Comparison of ENCODE assay signal across 33 cellular contexts in the genomic region with DNA sequence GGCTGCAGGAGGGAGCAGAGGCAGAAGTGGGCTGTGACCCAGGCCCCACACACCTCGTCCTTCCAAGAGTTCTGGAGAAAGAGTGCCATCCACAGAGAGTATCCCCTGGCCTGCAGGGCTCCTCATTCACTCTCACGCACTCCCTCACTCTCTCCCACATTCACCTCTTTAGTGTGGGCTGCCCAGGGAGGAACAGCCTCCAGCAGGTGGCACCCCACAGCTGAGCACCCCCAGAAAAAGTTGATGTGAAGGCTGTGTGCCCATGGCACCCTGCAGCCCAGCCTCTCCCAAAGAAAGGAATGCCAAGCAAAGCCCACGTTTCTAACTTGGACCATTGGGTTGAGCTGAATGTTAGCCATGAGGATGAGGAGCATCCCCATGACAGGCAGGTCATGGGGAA. TPM values are rescaled to one million over a fixed set of nuclear protein-coding genes. Genes with fewer than 3 reads are reported as not detected.
DNase-seq lines count a peak whose midpoint lies in the region; ATAC-seq, FAIRE-seq and TF ChIP-seq lines count a peak whose summit lies in the region.
"Had no signal": no experiment of that assay in that cellular context is flagged by ENCODE, and none has a peak within 500 bp of the region (broad histone marks: within the 10 kb centered on the region; RNA-seq: fewer than 3 reads in every experiment).

No MANE protein-coding gene starts in this region.

- no peak for TF ChIP-seq EP300 in GM12878 (IDR thresholded peaks at IDR 0.05; ENCODE audit: borderline replicate concordance in 1 of 2, control insufficient read depth in 1 of 2, low read depth in 2 of 2, low read length in 2 of 2)

- H3K4me3 ChIP-seq in GM23338 (no peak overlapping the region), GM12878 (no peak overlapping the region)
- H3K4me3 ChIP-seq: esophagus squamous epithelium, heart right ventricle, neural progenitor cell, PC-9, tibial nerve had no signal

- POLR2A ChIA-PET in GM10248 (lab: Yijun Ruan, JAX) (no interaction called here), GM12878 (lab: Charles Lee) (no interaction called here)

- H3K36me3 ChIP-seq in GM23338 (ENCODE audit: insufficient read depth): no peaks in the 10 kb centered on the region
- no peaks in the 10 kb centered on the region for H3K36me3 ChIP-seq in GM12878 (ENCODE audit: control insufficient read depth in 2 of 2, insufficient read depth in 2 of 2, low read length in 1 of 2)
- H3K36me3 ChIP-seq: esophagus squamous epithelium, heart right ventricle, neural progenitor cell, tibial nerve had no signal

- H3K27ac ChIP-seq in GM23338 (ENCODE audit: low read depth): no peak overlapping the region
- H3K27ac ChIP-seq in GM12878 (ENCODE audit: control insufficient read depth, insufficient read depth): no peak overlapping the region
- H3K27ac ChIP-seq: esophagus squamous epithelium, heart right ventricle, HL-60, KMS-11, neural progenitor cell, PC-9, tibial nerve had no signal

- H3K79me2 ChIP-seq in GM23338 (replicated peaks; ENCODE audit: insufficient read depth): no peaks in the 10 kb centered on the region
- H3K79me2 ChIP-seq in GM12878 (ENCODE audit: control insufficient read depth, insufficient read depth, low read length): no peaks in the 10 kb centered on the region

- peak; percentile 17 for TF ChIP-seq CTCF in GM10248 (IDR thresholded peaks at IDR 0.05; ENCODE audit: control extremely low read depth, extremely low read depth, low read depth, missing control alignments)
- peak; percentile 33 to 51 for TF ChIP-seq CTCF in GM23338 (conservative IDR thresholded peaks at IDR 0.05; ENCODE audit: low read depth in 2 of 2)
- TF ChIP-seq CTCF in GM12878 (IDR thresholded peaks at IDR 0.05 in 2 of 3, conservative IDR thresholded peaks at IDR 0.05 in 1 of 3; ENCODE audit: control insufficient read depth in 2 of 3, extremely low read depth in 1 of 3, insufficient read depth in 1 of 3, low read depth in 3 of 3, low read length in 3 of 3): peak; percentile 16 to 26 (median 17); a peak in 1 of 6 replicates

- WGBS in GM12878 (ENCODE audit: insufficient coverage, insufficient replicate concordance, low lambda C conversion rate, missing lambda C conversion rate): 0% methylated on average over 3 of the region's 3 CpGs

- no peak overlapping the region for H3K4me2 ChIP-seq in GM23338
- H3K4me2 ChIP-seq in GM12878 (ENCODE audit: control insufficient read depth, insufficient read depth): no peak overlapping the region
- H3K4me2 ChIP-seq: KMS-11, neural progenitor cell, PC-9, SK-N-SH had no signal

- H3K9ac ChIP-seq in GM12878 (ENCODE audit: control insufficient read depth, insufficient read depth, low read length): no peak overlapping the region
- H3K9ac ChIP-seq: KMS-11, neural progenitor cell, SK-N-SH had no signal

- intact Hi-C loops in GM12878 (cut with micrococcal nuclease; ENCODE audit: unreplicated experiment): loop anchor here (5.0 kb wide), 1 partner anchor 94 kb away; no protein-coding TSS in a partner anchor

- H3K27me3 Mint-ChIP-seq in GM23338 (ENCODE audit: insufficient read depth, low read depth, poor library complexity): peaks cover 32% of the 10 kb centered on the region
- H3K27me3 Mint-ChIP-seq in stimulated activated memory B cell treated with anti-CD40 and anti-IgM and Interleukin-4, amounts not matched to agents 10 μg/mL and 1 μg/mL and 100 μg/mL, for 72 hours: peaks cover 64% of the 10 kb centered on the region

- no peak for DNase-seq in GM10248 (ENCODE audit: extremely low spot score)
- no peak for DNase-seq in GM23338 (ENCODE audit: low spot score)
- DNase-seq in GM12878 (ENCODE audit: low read depth, low spot score): no peak
- DNase-seq in amniotic stem cell (lab: John Stamatoyannopoulos, UW): no peak
- no peak for DNase-seq in NCI-H526 (lab: John Stamatoyannopoulos, UW)
- DNase-seq: activated CD4-positive, alpha-beta memory T cell treated with anti-CD3 and anti-CD28 coated beads for 36 hours; activated CD8-positive, alpha-beta memory T cell treated with anti-CD3 and anti-CD28 coated beads, Interleukin-2, amount 50 U/mL, for 48 hours; activated naive CD4-positive, alpha-beta T cell treated with anti-CD3 and anti-CD28 coated beads for 36 hours; dermis blood vessel endothelial cell; esophagus squamous epithelium; GOT3; heart right ventricle; NCI-H1417 treated with DMSO at 0.1 percent for 48 hours; NCI-H2081; NCI-H226; NCI-H69; PC-9; right cardiac atrium; SK-N-SH had no signal

- no peaks in the 10 kb centered on the region for H3K9me3 Mint-ChIP-seq in GM23338
- H3K9me3 Mint-ChIP-seq in stimulated activated memory B cell treated with anti-CD40 and anti-IgM and Interleukin-4, amounts not matched to agents 10 μg/mL and 1 μg/mL and 100 μg/mL, for 72 hours: no peaks in the 10 kb centered on the region
- H3K9me3 Mint-ChIP-seq: activated CD4-positive, alpha-beta memory T cell treated with anti-CD3 and anti-CD28 coated beads for 36 hours; activated naive CD4-positive, alpha-beta T cell treated with anti-CD3 and anti-CD28 coated beads for 36 hours; activated T-helper 1 cell treated with anti-CD3 and anti-CD28 coated beads, Interleukin-12 subunit alpha, Interleukin-12 subunit beta, Interleukin-2, Interleukin-4 antibody, amounts not matched to agents 30 ng/mL and 10 ng/mL and 1 ng/mL, durations not matched to agents 14 hours and 24 hours and 36 hours; central memory CD8-positive, alpha-beta T cell had no signal

- CTCF ChIA-PET in GM10248 (lab: Yijun Ruan, JAX): interaction anchor here (1.4 to 2.5 kb wide), 3 partner anchors 11 to 95 kb away, joined by 3 to 11 read pairs (median 6); no protein-coding TSS in a partner anchor
- CTCF ChIA-PET in GM12878 (lab: Yijun Ruan, JAX): interaction anchor here (1.0 kb wide), 1 partner anchor 96 kb away, joined by 4 read pairs; no protein-coding TSS in a partner anchor

- no TSS peak for BruUV-seq in GM12878 (replicated peaks; lab: Mats Ljungman, UMichigan)

- SMC1A ChIA-PET in GM12878 (lab: Charles Lee; ENCODE audit: uncharacterized antibody, unreplicated experiment): no interaction called here

- H3K27me3 ChIP-seq in GM23338 (ENCODE audit: insufficient read depth): peaks cover 16% of the 10 kb centered on the region
- H3K27me3 ChIP-seq in GM12878 (replicated peaks in 1 of 2; ENCODE audit: control insufficient read depth in 2 of 2, insufficient read depth in 2 of 2, low read length in 1 of 2): peaks cover 5 to 14% of the 10 kb centered on the region in 2 experiments; a peak in 3 of 4 replicates

- peaks cover 4% of the 10 kb centered on the region; the same call in 1 of the 2 replicates for H3K9me2 ChIP-seq in GM23338 (ENCODE audit: insufficient read depth)
- H3K9me2 ChIP-seq: SK-N-SH had no signal

- peaks cover 33% of the 10 kb centered on the region for H3K4me1 Mint-ChIP-seq in GM23338
- H3K4me1 Mint-ChIP-seq in stimulated activated memory B cell treated with anti-CD40 and anti-IgM and Interleukin-4, amounts not matched to agents 10 μg/mL and 1 μg/mL and 100 μg/mL, for 72 hours: peaks cover 19% of the 10 kb centered on the region

- H3K4me1 ChIP-seq in GM23338 (ENCODE audit: insufficient read depth) (peaks cover 12% of the 10 kb centered on the region), GM12878 (ENCODE audit: control insufficient read depth, insufficient read depth, low read length) (no peaks in the 10 kb centered on the region)

- no peaks in the 10 kb centered on the region; the same call in 2 of the 3 replicates for H3K36me3 Mint-ChIP-seq in GM23338 (ENCODE audit: low read depth)
- no peaks in the 10 kb centered on the region for H3K36me3 Mint-ChIP-seq in stimulated activated memory B cell treated with anti-CD40 and anti-IgM and Interleukin-4, amounts not matched to agents 10 μg/mL and 1 μg/mL and 100 μg/mL, for 72 hours
- H3K36me3 Mint-ChIP-seq: activated CD4-positive, alpha-beta memory T cell treated with anti-CD3 and anti-CD28 coated beads for 36 hours; neural progenitor cell had no signal

- no peak for FAIRE-seq in GM12878 (lab: Jason Lieb, UNC)
- FAIRE-seq: frontal cortex, keratinocyte, TTC549 had no signal

- RAD21 ChIA-PET in GM12878 (lab: Charles Lee; ENCODE audit: unreplicated experiment): no interaction called here

- H2AFZ ChIP-seq in GM23338 (no peak overlapping the region), GM12878 (ENCODE audit: control insufficient read depth, low read depth, low read length) (no peak overlapping the region)
- H2AFZ ChIP-seq: neural progenitor cell, PC-9 had no signal

- TF ChIP-seq RAD21 in GM12878 (IDR thresholded peaks at IDR 0.05; ENCODE audit: insufficient read depth, low read depth, low read length): peak; percentile 28; the same call in 1 of the 2 replicates

- no peak for TF ChIP-seq POLR2A in GM12878 (IDR thresholded peaks at IDR 0.05; ENCODE audit: low read depth, low read length)

- H4K20me1 ChIP-seq in GM23338 (replicated peaks; ENCODE audit: insufficient read depth) (no peaks in the 10 kb centered on the region; the same call in 1 of the 2 replicates), GM12878 (ENCODE audit: control insufficient read depth, insufficient read depth) (no peaks in the 10 kb centered on the region)

- in situ Hi-C loops in GM12878 (cut with MboI): no loop called here

- peaks cover 7% of the 10 kb centered on the region; the same call in 1 of the 2 replicates for H3F3A ChIP-seq in GM23338 (replicated peaks; ENCODE audit: low read depth)

- no peak overlapping the region for H3K4me3 Mint-ChIP-seq in GM23338
- no peak overlapping the region for H3K4me3 Mint-ChIP-seq in stimulated activated memory B cell treated with anti-CD40 and anti-IgM and Interleukin-4, amounts not matched to agents 10 μg/mL and 1 μg/mL and 100 μg/mL, for 72 hours
- H3K4me3 Mint-ChIP-seq: activated CD4-positive, alpha-beta memory T cell treated with anti-CD3 and anti-CD28 coated beads for 36 hours; activated naive CD4-positive, alpha-beta T cell treated with anti-CD3 and anti-CD28 coated beads for 36 hours; activated T-helper 1 cell treated with anti-CD3 and anti-CD28 coated beads, Interleukin-12 subunit alpha, Interleukin-12 subunit beta, Interleukin-2, Interleukin-4 antibody, amounts not matched to agents 30 ng/mL and 10 ng/mL and 1 ng/mL, durations not matched to agents 14 hours and 24 hours and 36 hours; central memory CD8-positive, alpha-beta T cell; neural progenitor cell had no signal

- H3K9me3 ChIP-seq in GM12878 (replicated peaks; ENCODE audit: control insufficient read depth, insufficient read depth, low read length): no peaks in the 10 kb centered on the region; the same call in 2 of the 3 replicates
- H3K9me3 ChIP-seq: esophagus squamous epithelium, heart right ventricle, SK-N-SH, tibial nerve had no signal

- no peak overlapping the region for H3K27ac Mint-ChIP-seq in GM23338
- H3K27ac Mint-ChIP-seq in stimulated activated memory B cell treated with anti-CD40 and anti-IgM and Interleukin-4, amounts not matched to agents 10 μg/mL and 1 μg/mL and 100 μg/mL, for 72 hours: no peak overlapping the region
- H3K27ac Mint-ChIP-seq: activated CD4-positive, alpha-beta memory T cell treated with anti-CD3 and anti-CD28 coated beads for 36 hours; activated naive CD4-positive, alpha-beta T cell treated with anti-CD3 and anti-CD28 coated beads for 36 hours; activated T-helper 1 cell treated with anti-CD3 and anti-CD28 coated beads, Interleukin-12 subunit alpha, Interleukin-12 subunit beta, Interleukin-2, Interleukin-4 antibody, amounts not matched to agents 30 ng/mL and 10 ng/mL and 1 ng/mL, durations not matched to agents 14 hours and 24 hours and 36 hours had no signal

- ATAC-seq in GM23338 (no peak), GM12878 (0 out of 3 replicates have a peak, but pooled peaks have one; percentile 25), GM21526 (IDR thresholded peaks at IDR 0.05; ENCODE audit: low FRiP score, unreplicated experiment) (no peak)
- ATAC-seq in stimulated activated memory B cell treated with anti-CD40 and anti-IgM and Interleukin-4, amounts not matched to agents 10 μg/mL and 1 μg/mL and 100 μg/mL, for 72 hours: peak; percentile 27
- ATAC-seq: activated CD4-positive, CD25-positive, alpha-beta regulatory T cell treated with anti-CD3 and anti-CD28 coated beads, Interleukin-2, amount 50 U/mL, for 24 hours; heart right ventricle; right cardiac atrium; Right ventricle myocardium inferior had no signal

RNA-seq across cellular contexts. Expression of gene SHC3, which starts 4.5 kb away (rescaled TPM):
- total RNA-seq in GM23338 (2014; rRNA removed; shearing (Covaris generic)): 2.5 and 2.9 TPM in 2 replicates
- polyA plus RNA-seq in GM23338 (2016; fragmentation: Nextera tagmentation; extraction: Ambion mirVana): 1.1 and 1.3 TPM in 2 replicates
- total RNA-seq in GM12878 (2013; cell fraction: nucleolus; rRNA removed): 0.10 TPM in 1 of 2 replicates, not detected in the other
- total RNA-seq in GM12878 (2014; rRNA removed): 0.06 TPM in 1 of 2 replicates, not detected in the other
- total RNA-seq in GM12878 (2014; rRNA removed; fragmentation: Illumina TruSeq; extraction: Trizol): not detected in 2 replicates
- total RNA-seq in GM12878 (2021): 0.03 TPM in 1 of 2 replicates, not detected in the other
- polyA plus RNA-seq in GM12878 (2011; ENCODE audit: low read depth): not detected
- polyA plus RNA-seq in GM12878 (2011; rRNA removed): 0.01 TPM in 1 of 2 replicates, not detected in the other
- polyA plus RNA-seq in GM12878 (2011; cell fraction: cytosol; rRNA removed): not detected in 2 replicates
- polyA plus RNA-seq in GM12878 (2011; cell fraction: nucleus; rRNA removed): 0.03 and 0.10 TPM in 2 replicates
- 0.01 TPM in 2 replicates for polyA plus RNA-seq in GM12878 (2012)
- polyA plus RNA-seq in GM12878 (2014; fragmentation: Illumina TruSeq; extraction: Trizol): 0.03 TPM in 1 of 2 replicates, not detected in the other
- not detected for polyA plus RNA-seq in GM12878 (2014; fragmentation: Nextera tagmentation; extraction: Ambion mirVana)
- polyA plus RNA-seq in GM12878 (2014; rRNA removed): 0.03 TPM in 1 of 2 replicates, not detected in the other
- polyA plus RNA-seq in GM12878 (2016; fragmentation: Nextera tagmentation; extraction: Ambion mirVana): not detected
- polyA minus RNA-seq in GM12878 (2011; rRNA and poly(A)+ RNA removed): 0.05 TPM in 1 of 2 replicates, not detected in the other
- not detected in 2 replicates for polyA minus RNA-seq in GM12878 (2011; cell fraction: cytosol; rRNA and poly(A)+ RNA removed)
- not detected in 2 replicates for polyA minus RNA-seq in GM12878 (2011; cell fraction: nucleus; rRNA and poly(A)+ RNA removed)
- total RNA-seq: activated CD4-positive, alpha-beta memory T cell treated with anti-CD3 and anti-CD28 coated beads for 36 hours; activated naive CD4-positive, alpha-beta T cell treated with anti-CD3 and anti-CD28 coated beads for 36 hours; activated T-helper 1 cell treated with anti-CD3 and anti-CD28 coated beads, Interleukin-12 subunit alpha, Interleukin-12 subunit beta, Interleukin-2, Interleukin-4 antibody, amounts not matched to agents 30 ng/mL and 10 ng/mL and 1 ng/mL, durations not matched to agents 14 hours and 24 hours and 36 hours; T-helper 1 cell treated with Interleukin-12 subunit alpha and Interleukin-12 subunit beta and Interleukin-4 antibody, amounts not matched to agents 30 ng/mL and 1 ng/mL, for 36 hours had no signal

Comparison
In these comparisons a context has a peak if more than half of its experiments do, and no peak if none do; other contexts are left out.
1. ATAC-seq: peak in GM12878 (single experiment) and stimulated activated memory B cell treated with anti-CD40 and anti-IgM and Interleukin-4, amounts not matched to agents 10 μg/mL and 1 μg/mL and 100 μg/mL, for 72 hours (single experiment); none in GM23338 (single experiment) and GM21526 (single experiment).
2. Peak in every context shown above with its lines, with median percentiles within 50 percentile points of each other: CTCF ChIP-seq.